1 cellular context compared by ENCODE assay signal in genomic region chr7:101602484-101603241, GRCh38.
TF ChIP-seq lines count a peak whose summit lies in the region.

No MANE protein-coding gene starts in this region.

TF ChIP-seq in HepG2, 621 proteins besides CTCF, POLR2A, EP300 and RAD21 (continued from another document and continues in another):
- TF ChIP-seq ZNF687 (CRISPR knock-in tag; IDR thresholded peaks at IDR 0.05) (peak; percentile 57), SRF (IDR thresholded peaks at IDR 0.05; ENCODE audit: low read depth, low read length) (no peak), ZNF468 (CRISPR knock-in tag; IDR thresholded peaks at IDR 0.05) (no peak), GPN1 (CRISPR knock-in tag; IDR thresholded peaks at IDR 0.05; ENCODE audit: borderline replicate concordance) (no peak), ZXDC (CRISPR knock-in tag; IDR thresholded peaks at IDR 0.05) (no peak), KDM2A (CRISPR knock-in tag; IDR thresholded peaks at IDR 0.05; ENCODE audit: borderline replicate concordance, low read depth) (peak; percentile 64; the same call in 1 of the 2 replicates), HDAC2 (CRISPR knock-in tag; IDR thresholded peaks at IDR 0.05) (0 out of 2 replicates have a peak, but pooled peaks have one; percentile 35), ZNF580 (CRISPR knock-in tag; IDR thresholded peaks at IDR 0.05; ENCODE audit: borderline replicate concordance, low read depth) (peak; percentile 38; the same call in 1 of the 2 replicates), ZNF124 (CRISPR knock-in tag; IDR thresholded peaks at IDR 0.05) (peak; percentile 52; the same call in 1 of the 2 replicates), YY1 (IDR thresholded peaks at IDR 0.05; ENCODE audit: insufficient read depth, insufficient replicate concordance, low read depth, low read length) (peak; percentile 16), LCORL (IDR thresholded peaks at IDR 0.05) (no peak), LCORL (CRISPR knock-in tag; IDR thresholded peaks at IDR 0.05) (peak; percentile 22; the same call in 1 of the 2 replicates), MZF1 (CRISPR knock-in tag; IDR thresholded peaks at IDR 0.05; ENCODE audit: borderline replicate concordance) (0 out of 2 replicates have a peak, but pooled peaks have one; percentile 22), ZBTB44 (CRISPR knock-in tag; IDR thresholded peaks at IDR 0.05) (no peak), SALL1 (CRISPR knock-in tag; IDR thresholded peaks at IDR 0.05) (peak; percentile 43), RXRB (CRISPR knock-in tag; IDR thresholded peaks at IDR 0.05; ENCODE audit: borderline replicate concordance) (peak; percentile 21; the same call in 1 of the 2 replicates), BRCA1 (CRISPR knock-in tag; IDR thresholded peaks at IDR 0.05) (no peak), HMGXB4 (CRISPR knock-in tag; IDR thresholded peaks at IDR 0.05; ENCODE audit: borderline replicate concordance in 1 of 2, low read depth in 1 of 2) (peak in 1 of 2 experiments; percentile 68; a peak in 1 of 4 replicates), KMT2A (CRISPR knock-in tag; IDR thresholded peaks at IDR 0.05) (0 out of 2 replicates have a peak, but pooled peaks have one; percentile 34), SOX5 (CRISPR knock-in tag; IDR thresholded peaks at IDR 0.05; ENCODE audit: borderline replicate concordance) (0 out of 2 replicates have a peak, but pooled peaks have one; percentile 13), SAP130 (CRISPR knock-in tag; IDR thresholded peaks at IDR 0.05; ENCODE audit: low read depth) (peak; percentile 28; the same call in 1 of the 2 replicates), ZNF550 (CRISPR knock-in tag; IDR thresholded peaks at IDR 0.05; ENCODE audit: borderline replicate concordance) (no peak), NR0B2 (CRISPR knock-in tag; IDR thresholded peaks at IDR 0.05) (no peak), NR2F6 (IDR thresholded peaks at IDR 0.05) (no peak), NR2F6 (CRISPR knock-in tag; IDR thresholded peaks at IDR 0.05) (no peak), HNF4A (CRISPR knock-in tag; IDR thresholded peaks at IDR 0.05) (0 out of 2 replicates have a peak, but pooled peaks have one; percentile 7), ZBTB33 (CRISPR knock-in tag; IDR thresholded peaks at IDR 0.05) (no peak), TFAP4 (IDR thresholded peaks at IDR 0.05; ENCODE audit: borderline replicate concordance, low read depth) (peak; percentile 21; the same call in 1 of the 2 replicates), CBX5 (CRISPR knock-in tag; IDR thresholded peaks at IDR 0.05; ENCODE audit: borderline replicate concordance) (0 out of 2 replicates have a peak, but pooled peaks have one; percentile 63), ZMYM4 (CRISPR knock-in tag; IDR thresholded peaks at IDR 0.05) (no peak), POGK (CRISPR knock-in tag; conservative IDR thresholded peaks at IDR 0.05) (0 out of 2 replicates have a peak, but pooled peaks have one; percentile 15), ZBTB7A (CRISPR knock-in tag; IDR thresholded peaks at IDR 0.05) (peak; percentile 36; the same call in 1 of the 2 replicates), IRF2 (CRISPR knock-in tag; IDR thresholded peaks at IDR 0.05) (0 out of 2 replicates have a peak, but pooled peaks have one; percentile 22), ZBTB7B (CRISPR knock-in tag; IDR thresholded peaks at IDR 0.05) (peak; percentile 33; the same call in 1 of the 2 replicates), KAT8 (CRISPR knock-in tag; IDR thresholded peaks at IDR 0.05) (0 out of 2 replicates have a peak, but pooled peaks have one; percentile 30), STAG1 (CRISPR knock-in tag; IDR thresholded peaks at IDR 0.05) (peak; percentile 86), SIX4 (CRISPR knock-in tag; IDR thresholded peaks at IDR 0.05) (no peak), GATAD2A (CRISPR knock-in tag; IDR thresholded peaks at IDR 0.05) (0 out of 2 replicates have a peak, but pooled peaks have one; percentile 34), JUND (CRISPR knock-in tag; IDR thresholded peaks at IDR 0.05) (no peak), GTF3A (CRISPR knock-in tag; conservative IDR thresholded peaks at IDR 0.05) (no peak), SP1 (IDR thresholded peaks at IDR 0.05) (no peak), SP1 (CRISPR knock-in tag; IDR thresholded peaks at IDR 0.05) (peak; percentile 57; the same call in 1 of the 2 replicates), SMYD3 (CRISPR knock-in tag; IDR thresholded peaks at IDR 0.05) (no peak), ELF3 (CRISPR knock-in tag; IDR thresholded peaks at IDR 0.05) (peak; percentile 16; the same call in 1 of the 2 replicates), GMEB1 (CRISPR knock-in tag; IDR thresholded peaks at IDR 0.05; ENCODE audit: borderline replicate concordance) (no peak), SUZ12 (IDR thresholded peaks at IDR 0.05; ENCODE audit: low read depth, low read length) (no peak), SP140L (CRISPR knock-in tag; IDR thresholded peaks at IDR 0.05; ENCODE audit: borderline replicate concordance) (no peak), MEIS2 (CRISPR knock-in tag; IDR thresholded peaks at IDR 0.05) (0 out of 2 replicates have a peak, but pooled peaks have one; percentile 19), ZNF557 (CRISPR knock-in tag; IDR thresholded peaks at IDR 0.05) (no peak)
